9 cellular contexts compared by ENCODE assay signal in the genomic region with DNA sequence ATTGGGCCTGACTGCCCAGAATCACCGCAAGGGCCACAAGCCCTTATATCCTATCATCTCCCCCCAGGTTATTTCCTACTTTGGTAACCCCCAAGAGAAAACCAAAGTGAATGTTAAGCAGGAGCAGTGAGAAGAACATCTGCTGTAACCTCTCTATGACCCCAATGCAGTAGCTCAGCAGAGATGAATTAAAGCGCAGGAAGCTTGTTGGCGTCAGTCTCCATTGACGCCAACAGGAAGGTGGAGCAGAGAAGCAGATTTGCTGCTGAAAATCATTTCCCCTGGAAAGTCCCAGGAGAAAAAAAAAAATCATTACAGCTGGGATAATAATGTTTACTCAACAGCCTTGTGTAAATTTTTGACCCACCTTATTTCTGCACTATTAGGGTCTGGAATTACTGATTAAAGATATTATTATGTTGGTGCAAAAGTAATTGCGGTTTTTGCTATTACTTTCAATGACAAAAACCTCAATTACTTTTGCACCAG. TPM values are rescaled to one million over a fixed set of nuclear protein-coding genes. Genes with fewer than 3 reads are reported as not detected.
DNase-seq lines count a peak whose midpoint lies in the region; ATAC-seq, FAIRE-seq and TF ChIP-seq lines count a peak whose summit lies in the region.
"Had no signal": no experiment of that assay in that cellular context is flagged by ENCODE, and none has a peak within 500 bp of the region (broad histone marks: within the 10 kb centered on the region; RNA-seq: fewer than 3 reads in every experiment).

No MANE protein-coding gene starts in this region.

- dilution Hi-C loops in endothelial cell of umbilical vein (cut with MboI; ENCODE audit: extremely low pct_ligation_motif_present, low sequenced_read_pairs) = loop anchor here (5.0 kb wide), 1 partner anchor 102 kb away; no protein-coding TSS in a partner anchor

- no peaks in the 10 kb centered on the region for H3K9me2 ChIP-seq in PC-9 (ENCODE audit: insufficient read depth)

- H3K27ac Mint-ChIP-seq in CD4-positive, alpha-beta T cell = peak overlapping the region; percentile 74

- peaks cover 9% of the 10 kb centered on the region for H3K9me3 ChIP-seq in CD4-positive, alpha-beta T cell (ENCODE audit: control insufficient read depth, low read length)
- H3K9me3 ChIP-seq in endothelial cell of umbilical vein (replicated peaks; ENCODE audit: control insufficient read depth, insufficient read depth, low read length) (no peaks in the 10 kb centered on the region), PC-9 (ENCODE audit: insufficient read depth, low read depth) (peaks cover 7% of the 10 kb centered on the region)

- peaks cover 29% of the 10 kb centered on the region for H3K4me1 ChIP-seq in endothelial cell of umbilical vein (ENCODE audit: control insufficient read depth, extremely low read depth, insufficient read depth, low read length)
- H3K4me1 ChIP-seq in PC-9 (replicated peaks; ENCODE audit: insufficient read depth) = no peaks in the 10 kb centered on the region

- no peaks in the 10 kb centered on the region for H3K9me1 ChIP-seq in endothelial cell of umbilical vein (replicated peaks; ENCODE audit: control insufficient read depth, extremely low read depth, insufficient read depth, low read length)

- H4K20me1 ChIP-seq in endothelial cell of umbilical vein (replicated peaks; ENCODE audit: control insufficient read depth, extremely low read depth, insufficient read depth, low read length) (no peaks in the 10 kb centered on the region), PC-9 (ENCODE audit: insufficient read depth) (no peaks in the 10 kb centered on the region)

- H3K9ac ChIP-seq in endothelial cell of umbilical vein (replicated peaks; ENCODE audit: extremely low read depth, insufficient read depth, low read length) = peak overlapping the region; percentile 58

- FAIRE-seq in endothelial cell of umbilical vein (lab: Jason Lieb, UNC) = peak; percentile 87

- CTCF ChIA-PET in CD4-positive, alpha-beta T cell (lab: Charles Lee) = interaction anchor here (0.6 to 3.2 kb wide), 5 partner anchors 52 to 173 kb away, joined by 3 to 38 read pairs (median 3); no protein-coding TSS in a partner anchor
- CTCF ChIA-PET in endothelial cell of umbilical vein (lab: Charles Lee) = interaction anchor here (0.9 to 17.9 kb wide), 13 partner anchors 9 to 470 kb away, joined by 3 to 1591 read pairs (median 5); a partner anchor contains a TSS
- CTCF ChIA-PET in PC-9 (lab: Charles Lee) = interaction anchor here (0.7 to 1.3 kb wide), 3 partner anchors 100 to 715 kb away, joined by 4 to 6 read pairs (median 4); no protein-coding TSS in a partner anchor

- TF ChIP-seq CTCF in CD4-positive, alpha-beta T cell (IDR thresholded peaks at IDR 0.05) = no peak
- TF ChIP-seq CTCF in endothelial cell of umbilical vein (IDR thresholded peaks at IDR 0.05; ENCODE audit: extremely low read depth in 1 of 2, insufficient read depth in 1 of 2, low read depth in 1 of 2, low read length in 2 of 2) (no peak), PC-9 (conservative IDR thresholded peaks at IDR 0.05) (no peak)

- H3K4me2 ChIP-seq in endothelial cell of umbilical vein (ENCODE audit: insufficient read depth, low read length) (peak overlapping the region; percentile 32), PC-9 (no peak overlapping the region)

- H3K36me3 Mint-ChIP-seq in CD4-positive, alpha-beta T cell (ENCODE audit: low read depth) = peaks cover 15% of the 10 kb centered on the region

- no peak overlapping the region for H3K4me3 Mint-ChIP-seq in CD4-positive, alpha-beta T cell

- H3K79me2 ChIP-seq in endothelial cell of umbilical vein (ENCODE audit: control insufficient read depth, insufficient read depth, low read length) (no peaks in the 10 kb centered on the region), PC-9 (ENCODE audit: low read depth) (no peaks in the 10 kb centered on the region)

- H3K27ac ChIP-seq in CD4-positive, alpha-beta T cell (ENCODE audit: low read depth, low read length) = no peak overlapping the region
- peak overlapping the region; percentile 94 for H3K27ac ChIP-seq in endothelial cell of umbilical vein (ENCODE audit: insufficient read depth, low read depth, low read length)
- no peak overlapping the region for H3K27ac ChIP-seq in PC-9

- ATAC-seq in CD4-positive, alpha-beta T cell (ENCODE audit: poor library complexity) = peak; percentile 98
- ATAC-seq in GM19372 (IDR thresholded peaks at IDR 0.05; ENCODE audit: low read depth, unreplicated experiment) = peak; percentile 73
- ATAC-seq in HG03571 (IDR thresholded peaks at IDR 0.05; ENCODE audit: unreplicated experiment) = peak; percentile 75
- ATAC-seq: HCT116 had no signal

- peak in 7 of 10 experiments; percentile 3 to 55 (median 16) for DNase-seq in CD4-positive, alpha-beta T cell
- peak; percentile 95 for DNase-seq in endothelial cell of umbilical vein (ENCODE audit: low read depth, low spot score)
- no peak for DNase-seq in PC-9
- no peak for DNase-seq in mesenteric fat pad (ENCODE audit: low spot score)
- DNase-seq in ACHN = no peak
- no peak for DNase-seq in NAMALWA (ENCODE audit: low spot score)

- BruUV-seq in endothelial cell of umbilical vein (replicated peaks; lab: Mats Ljungman, UMichigan) (no TSS peak), PC-9 (replicated peaks; lab: Mats Ljungman, UMichigan) (no TSS peak)

- H3K36me3 ChIP-seq in endothelial cell of umbilical vein (ENCODE audit: control insufficient read depth in 2 of 2, extremely low read depth in 1 of 2, insufficient read depth in 2 of 2, low read length in 2 of 2) (no peaks in the 10 kb centered on the region), PC-9 (ENCODE audit: low read depth) (no peaks in the 10 kb centered on the region)

- no peak overlapping the region for H3K4me3 ChIP-seq in endothelial cell of umbilical vein (replicated peaks in 1 of 3; ENCODE audit: insufficient read depth in 1 of 3, low read depth in 1 of 3, low read length in 3 of 3)
- H3K4me3 ChIP-seq in PC-9 = no peak overlapping the region

- TF ChIP-seq POLR2A in endothelial cell of umbilical vein (IDR thresholded peaks at IDR 0.05; ENCODE audit: low read depth, low read length) = no peak

- no peaks in the 10 kb centered on the region for H3K27me3 ChIP-seq in CD4-positive, alpha-beta T cell (ENCODE audit: control insufficient read depth, insufficient read depth, low read length)
- H3K27me3 ChIP-seq in endothelial cell of umbilical vein (ENCODE audit: control insufficient read depth in 2 of 2, insufficient read depth in 2 of 2, low read length in 2 of 2) = peaks cover 0 to 3% of the 10 kb centered on the region in 2 experiments
- peaks cover 17% of the 10 kb centered on the region for H3K27me3 ChIP-seq in PC-9 (ENCODE audit: insufficient read depth, low read depth)

- intact Hi-C loops in CD4-positive, alpha-beta T cell (cut with DNase I, micrococcal nuclease) = loop anchor here (5.0 kb wide), 2 partner anchors 172 to 772 kb away; a partner anchor contains a TSS
- intact Hi-C loops in endothelial cell of umbilical vein (cut with micrococcal nuclease) = loop anchor here (1.0 to 10.0 kb wide), 3 partner anchors 47 to 772 kb away; no protein-coding TSS in a partner anchor
- intact Hi-C loops in PC-9 (cut with micrococcal nuclease; ENCODE audit: unreplicated experiment) = loop anchor here (10.0 kb wide), 2 partner anchors 705 to 1155 kb away; no protein-coding TSS in a partner anchor

- POLR2A ChIA-PET in CD4-positive, alpha-beta T cell (lab: Charles Lee) = interaction anchor here (1.1 to 2.1 kb wide), 5 partner anchors 100 to 173 kb away, joined by 3 to 16 read pairs (median 6); no protein-coding TSS in a partner anchor
- POLR2A ChIA-PET in endothelial cell of umbilical vein (lab: Charles Lee) (interaction anchor here (0.8 to 1.6 kb wide), 4 partner anchors 46 to 106 kb away, joined by 3 to 7 read pairs (median 4); no protein-coding TSS in a partner anchor), PC-9 (lab: Charles Lee; ENCODE audit: unreplicated experiment) (no interaction called here)

- H2AFZ ChIP-seq in endothelial cell of umbilical vein (ENCODE audit: low read depth, low read length) (peak overlapping the region; percentile 60), PC-9 (no peak overlapping the region)

- in situ Hi-C loops in ACHN (cut with HindIII; ENCODE audit: low pct_ligation_motif_present, low pct_unique_long_range_greater_than_20kb, low sequenced_read_pairs) = no loop called here

- no peaks in the 10 kb centered on the region for H3K27me3 Mint-ChIP-seq in CD4-positive, alpha-beta T cell

- H3K9me3 Mint-ChIP-seq in CD4-positive, alpha-beta T cell = peaks cover 19% of the 10 kb centered on the region

- no peaks in the 10 kb centered on the region for H3F3A ChIP-seq in PC-9 (ENCODE audit: insufficient read depth, low read depth)

- peaks cover 25% of the 10 kb centered on the region for H3K4me1 Mint-ChIP-seq in CD4-positive, alpha-beta T cell (ENCODE audit: low read depth)

TF ChIP-seq in endothelial cell of umbilical vein, 7 proteins besides CTCF, POLR2A, EP300 and RAD21:
- TF ChIP-seq EZH2 (IDR thresholded peaks at IDR 0.05; ENCODE audit: borderline replicate concordance, low read depth, low read length, severe bottlenecking) (no peak), JUN (IDR thresholded peaks at IDR 0.05; ENCODE audit: borderline replicate concordance, insufficient read depth, insufficient read length, low read depth) (peak; percentile 40)
TF ChIP-seq in endothelial cell of umbilical vein: peak in this region for 1.

RNA-seq across cellular contexts. Expression of a gene that starts 33.2 kb away (rescaled TPM):
- total RNA-seq in CD4-positive, alpha-beta T cell = under 1 TPM; 0.08 to 0.17 TPM
- total RNA-seq in endothelial cell of umbilical vein = not detected in 2 replicates
- polyA plus RNA-seq in endothelial cell of umbilical vein = 0.03 TPM in 1 of 2 replicates, not detected in the other
- polyA plus RNA-seq in endothelial cell of umbilical vein (2011; cell fraction: cytosol; rRNA removed) = 0.03 TPM in 1 of 2 replicates, not detected in the other
- polyA plus RNA-seq in endothelial cell of umbilical vein (2011; cell fraction: nucleus; rRNA removed) = 0.20 TPM in 1 of 2 replicates, not detected in the other
- 0.05 TPM in 1 of 2 replicates, not detected in the other for polyA plus RNA-seq in endothelial cell of umbilical vein (2012)
- polyA minus RNA-seq in endothelial cell of umbilical vein = 0.11 TPM in 1 of 2 replicates, not detected in the other
- polyA minus RNA-seq in endothelial cell of umbilical vein (2011; cell fraction: cytosol; rRNA and poly(A)+ RNA removed) = not detected
- 0.34 and 0.58 TPM in 2 replicates for polyA minus RNA-seq in endothelial cell of umbilical vein (2011; cell fraction: nucleus; rRNA and poly(A)+ RNA removed)
- not detected in 2 replicates for total RNA-seq in PC-9 (2021)
- total RNA-seq in mesenteric fat pad = not detected

Comparison
In these comparisons a context has a peak if more than half of its experiments do, and no peak if none do; other contexts are left out.
1. DNase-seq: peak in CD4-positive, alpha-beta T cell (7 of 10) and endothelial cell of umbilical vein (single experiment); none in PC-9 (0 of 2), mesenteric fat pad (single experiment), ACHN (single experiment) and NAMALWA (single experiment).
2. Peak in every context shown above with its lines, with median percentiles within 50 percentile points of each other: ATAC-seq.